7 cellular contexts compared by ENCODE assay signal in genomic region chr1:221708076-221708571, GRCh38. TPM values are rescaled to one million over a fixed set of nuclear protein-coding genes. Genes with fewer than 3 reads are reported as not detected.
DNase-seq lines count a peak whose midpoint lies in the region; ATAC-seq, FAIRE-seq and TF ChIP-seq lines count a peak whose summit lies in the region.

No MANE protein-coding gene starts in this region.

- H3K27me3 ChIP-seq in stomach: no peaks in the 10 kb centered on the region

- H3K27ac ChIP-seq in stomach: peak overlapping the region in 3 of 5 donors; percentile 19 to 51 (median 35)

- peaks cover 0 to 62% (median 28%) of the 10 kb centered on the region in 4 donors for H3K4me1 ChIP-seq in stomach

- peak; percentile 53 for ATAC-seq in GM21576 (IDR thresholded peaks at IDR 0.05; ENCODE audit: unreplicated experiment)

- intact Hi-C loops in stomach (cut with DNase I; ENCODE audit: low total_unique reads): no loop called here

- peak; percentile 98 for FAIRE-seq in GM18507 (lab: Jason Lieb, UNC)

- TF ChIP-seq CTCF in stomach (IDR thresholded peaks at IDR 0.05) (no peak), foreskin fibroblast (IDR thresholded peaks at IDR 0.05; ENCODE audit: low read depth, low read length) (no peak)

- TF ChIP-seq POLR2A in stomach (IDR thresholded peaks at IDR 0.05): no peak

- no peak for TF ChIP-seq EP300 in stomach (IDR thresholded peaks at IDR 0.05)

- 66 to 75% (median 73%) methylated on average over 5 of the region's 5 CpGs for WGBS in stomach, 5 donors

- H3K4me3 ChIP-seq in stomach (no peak overlapping the region), foreskin fibroblast (ENCODE audit: low read depth in 1 of 2, low read length in 2 of 2) (no peak overlapping the region)

- DNase-seq in GM18507 (ENCODE audit: extremely low spot score, insufficient read length, low read depth) (peak; percentile 26), Kasumi-1 (lab: John Stamatoyannopoulos, UW) (peak; percentile 100), activated T-cell treated with anti-CD3 and anti-CD28 coated beads for 4 hours (peak; percentile 9), left kidney (ENCODE audit: low read depth, low spot score) (peak; percentile 15), stomach (no peak), foreskin fibroblast (no peak)

- H3K36me3 ChIP-seq in stomach: peaks cover 3 to 16% (median 10%) of the 10 kb centered on the region in 4 donors

- no peaks in the 10 kb centered on the region for H3K9me3 ChIP-seq in stomach

RNA-seq across cellular contexts. Expression of gene DUSP10, which starts 33.8 kb away (rescaled TPM):
- 10 to 100 TPM in 2 of 5 donors, 1 to 10 TPM in 3; 1.0 to 50.0 (median 8.3) TPM for total RNA-seq in stomach
- 1 to 10 TPM; 2.4 to 3.1 (median 2.9) TPM for polyA plus RNA-seq in stomach

Comparison
In these comparisons a context has a peak if more than half of its experiments do, and no peak if none do; other contexts are left out.
1. DNase-seq: peak in GM18507 (single experiment), Kasumi-1 (2 of 2), activated T-cell treated with anti-CD3 and anti-CD28 coated beads for 4 hours (single experiment) and left kidney (single experiment); none in stomach (single experiment) and foreskin fibroblast (0 of 2).